In the genomic region with DNA sequence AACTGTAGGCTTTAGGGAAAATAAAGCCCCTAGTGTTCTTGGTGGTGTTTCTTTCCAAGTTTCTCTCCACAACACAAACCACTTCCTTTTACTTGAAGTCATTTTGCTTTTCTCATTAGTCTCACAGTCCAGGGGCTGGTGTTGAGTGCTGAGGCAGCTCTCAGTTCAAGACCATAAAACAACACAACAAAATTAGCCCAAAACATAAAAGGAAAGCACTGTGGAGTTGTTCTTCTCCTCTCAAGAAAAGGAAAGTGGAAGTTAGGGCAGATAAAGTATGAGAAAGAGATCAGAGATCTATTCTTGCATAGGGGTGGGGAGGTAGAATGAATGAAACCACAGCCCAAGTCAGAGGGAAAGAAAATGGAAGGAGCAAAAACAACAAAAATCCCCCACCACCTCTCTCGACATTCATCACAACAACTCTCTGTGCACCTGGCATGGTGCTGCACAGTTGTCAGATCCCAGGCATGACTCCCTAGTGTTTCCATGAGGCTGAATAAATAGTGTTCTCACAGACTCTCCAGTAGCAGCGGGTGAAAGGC, we compare ENCODE assay signal across 13 cellular contexts.
DNase-seq lines count a peak whose midpoint lies in the region; ATAC-seq and TF ChIP-seq lines count a peak whose summit lies in the region.
"Had no signal": no experiment of that assay in that cellular context is flagged by ENCODE, and none has a peak within 500 bp of the region (broad histone marks: within the 10 kb centered on the region; RNA-seq: fewer than 3 reads in every experiment).

No MANE protein-coding gene starts in this region.

- ATAC-seq in HG02885 (IDR thresholded peaks at IDR 0.05; ENCODE audit: poor library complexity, unreplicated experiment) = peak; percentile 56
- ATAC-seq in T-helper 17 cell = peak; percentile 77
- ATAC-seq: HCT116 had no signal

- H3K9me3 Mint-ChIP-seq in nephron = peaks cover 1% of the 10 kb centered on the region
- H3K9me3 Mint-ChIP-seq: memory B cell had no signal

- H3K36me3 Mint-ChIP-seq in T-helper 17 cell (ENCODE audit: low read depth) = no peaks in the 10 kb centered on the region
- H3K36me3 Mint-ChIP-seq in nephron (ENCODE audit: low read depth) = peaks cover 2% of the 10 kb centered on the region
- H3K36me3 Mint-ChIP-seq: memory B cell had no signal

- H3K27me3 Mint-ChIP-seq in T-helper 17 cell (no peaks in the 10 kb centered on the region), nephron (ENCODE audit: low read depth) (no peaks in the 10 kb centered on the region)

- H3K27ac Mint-ChIP-seq in T-helper 17 cell (no peak overlapping the region), nephron (peak overlapping the region in 2 of 3 experiments; percentile 21 to 32)
- H3K27ac Mint-ChIP-seq: memory B cell had no signal

- TF ChIP-seq CTCF in nephron (IDR thresholded peaks at IDR 0.05; ENCODE audit: unreplicated experiment in 3 of 3) = no peak

- H3K9me3 ChIP-seq in T-helper 17 cell (ENCODE audit: control insufficient read depth, low read length, poor library complexity, severe bottlenecking) = no peaks in the 10 kb centered on the region
- H3K9me3 ChIP-seq: heart left ventricle had no signal

- H3K4me3 Mint-ChIP-seq in T-helper 17 cell (no peak overlapping the region), nephron (no peak overlapping the region)
- H3K4me3 Mint-ChIP-seq: memory B cell had no signal

- H3K4me1 Mint-ChIP-seq in T-helper 17 cell (peaks cover 17% of the 10 kb centered on the region), nephron (peaks cover 8% of the 10 kb centered on the region)

- peak; percentile 13 for DNase-seq in NCI-H748 (lab: John Stamatoyannopoulos, UW; ENCODE audit: unreplicated experiment)
- no peak for DNase-seq in NCI-H748 treated with DMSO at 0.1 percent for 48 hours (lab: John Stamatoyannopoulos, UW)
- DNase-seq in T-helper 17 cell = no peak
- DNase-seq in RPMI8226 = no peak
- DNase-seq in dedifferentiated amniotic fluid mesenchymal stem cell (ENCODE audit: extremely low spot score) = no peak
- no peak for DNase-seq in amygdala (lab: John Stamatoyannopoulos, UW)
- DNase-seq: effector CD4-positive, alpha-beta T cell; heart left ventricle; NCI-H146 had no signal
